1 cellular context compared by ENCODE assay signal in the genomic region with DNA sequence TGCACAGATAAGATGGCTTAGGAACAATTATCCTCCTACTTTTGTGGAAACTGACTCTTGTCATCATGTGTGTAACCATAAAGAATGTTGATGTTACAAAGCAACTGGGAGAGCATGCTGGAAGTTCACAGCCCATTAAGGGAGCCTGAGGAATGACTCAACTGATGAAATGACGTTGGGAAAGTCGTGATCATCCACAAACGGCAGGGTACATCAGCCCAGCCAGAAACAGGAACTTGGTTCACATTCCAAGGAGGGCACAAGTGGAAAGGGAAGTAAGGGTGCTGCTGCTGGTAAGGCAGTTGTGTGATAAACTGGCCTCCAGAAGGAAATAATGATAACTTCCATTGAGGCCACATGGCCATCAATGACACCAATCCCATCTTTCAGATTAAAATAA.
TF ChIP-seq lines count a peak whose summit lies in the region.

No MANE protein-coding gene starts in this region.

TF ChIP-seq in IMR-90, 13 proteins besides CTCF, POLR2A, EP300 and RAD21:
- TF ChIP-seq RCOR1 (IDR thresholded peaks at IDR 0.05; ENCODE audit: insufficient replicate concordance, low read length) (no peak), NFE2L2 (IDR thresholded peaks at IDR 0.05; ENCODE audit: low read depth, low read length) (no peak), CEBPB (IDR thresholded peaks at IDR 0.05; ENCODE audit: low read depth, low read length) (0 out of 2 replicates have a peak, but pooled peaks have one; percentile 2)
